3 cellular contexts compared by ENCODE assay signal in genomic region chr12:103734847-103735246, GRCh38.
TF ChIP-seq lines count a peak whose summit lies in the region.

No MANE protein-coding gene starts in this region.

TF ChIP-seq in HepG2, 621 proteins besides CTCF, POLR2A, EP300 and RAD21:
- TF ChIP-seq BRCA1 (CRISPR knock-in tag; IDR thresholded peaks at IDR 0.05) (no peak), ATF7 (IDR thresholded peaks at IDR 0.05) (peak; percentile 77), ATF7 (CRISPR knock-in tag; IDR thresholded peaks at IDR 0.05) (no peak), ZBTB1 (CRISPR knock-in tag; IDR thresholded peaks at IDR 0.05; ENCODE audit: borderline replicate concordance) (no peak)

TF ChIP-seq in HEK293, 187 proteins besides CTCF, POLR2A, EP300 and RAD21:
- TF ChIP-seq ZBTB21 (tag by site-specific recombination; IDR thresholded peaks at IDR 0.05) (peak; percentile 81), MYNN (tag by site-specific recombination; IDR thresholded peaks at IDR 0.05; ENCODE audit: borderline replicate concordance) (peak; percentile 45; the same call in 1 of the 2 replicates), ZNF692 (tag by site-specific recombination; IDR thresholded peaks at IDR 0.05) (peak; percentile 45; the same call in 1 of the 2 replicates), ZNF239 (tag by site-specific recombination; IDR thresholded peaks at IDR 0.05) (no peak), ZNF518A (tag by site-specific recombination; conservative IDR thresholded peaks at IDR 0.05; ENCODE audit: low read depth) (peak; percentile 53; the same call in 1 of the 2 replicates), ZNF394 (tag by site-specific recombination; IDR thresholded peaks at IDR 0.05; ENCODE audit: borderline replicate concordance) (no peak), ZNF707 (tag by site-specific recombination; IDR thresholded peaks at IDR 0.05) (no peak), ZNF610 (tag by site-specific recombination; IDR thresholded peaks at IDR 0.05; ENCODE audit: borderline replicate concordance) (no peak), ZNF214 (tag by site-specific recombination; IDR thresholded peaks at IDR 0.05; ENCODE audit: borderline replicate concordance) (no peak), ZNF37A (tag by site-specific recombination; IDR thresholded peaks at IDR 0.05) (no peak), ATF2 (tag by site-specific recombination; IDR thresholded peaks at IDR 0.05; ENCODE audit: low read depth) (peak; percentile 85), ZNF629 (tag by site-specific recombination; IDR thresholded peaks at IDR 0.05) (peak; percentile 69), ZSCAN30 (tag by site-specific recombination; IDR thresholded peaks at IDR 0.05) (no peak), ZNF514 (tag by site-specific recombination; IDR thresholded peaks at IDR 0.05) (no peak), ZNF223 (tag by site-specific recombination; IDR thresholded peaks at IDR 0.05) (no peak), ZFP69B (tag by site-specific recombination; IDR thresholded peaks at IDR 0.05) (no peak), ZNF544 (tag by site-specific recombination; IDR thresholded peaks at IDR 0.05) (no peak), OSR2 (tag by site-specific recombination; IDR thresholded peaks at IDR 0.05) (no peak), FEZF1 (tag by site-specific recombination; IDR thresholded peaks at IDR 0.05) (no peak), ZNF324 (tag by site-specific recombination; IDR thresholded peaks at IDR 0.05) (0 out of 2 replicates have a peak, but pooled peaks have one; percentile 38)

TF ChIP-seq in K562, 482 proteins besides CTCF, POLR2A, EP300 and RAD21:
- TF ChIP-seq CEBPG (CRISPR knock-in tag; IDR thresholded peaks at IDR 0.05) (no peak), CEBPG (tag; conservative IDR thresholded peaks at IDR 0.05 in 1 of 2, IDR thresholded peaks at IDR 0.05 in 1 of 2) (0 out of 4 replicates have a peak, but pooled peaks of 1 of the 2 experiments have one; percentile 26), ATF3 (IDR thresholded peaks at IDR 0.05) (peak; percentile 40; the same call in 1 of the 2 replicates), ATF3 (CRISPR knock-in tag; conservative IDR thresholded peaks at IDR 0.05) (no peak), HDAC1 (IDR thresholded peaks at IDR 0.05) (no peak)
